1 cellular context compared by ENCODE assay signal in the genomic region with DNA sequence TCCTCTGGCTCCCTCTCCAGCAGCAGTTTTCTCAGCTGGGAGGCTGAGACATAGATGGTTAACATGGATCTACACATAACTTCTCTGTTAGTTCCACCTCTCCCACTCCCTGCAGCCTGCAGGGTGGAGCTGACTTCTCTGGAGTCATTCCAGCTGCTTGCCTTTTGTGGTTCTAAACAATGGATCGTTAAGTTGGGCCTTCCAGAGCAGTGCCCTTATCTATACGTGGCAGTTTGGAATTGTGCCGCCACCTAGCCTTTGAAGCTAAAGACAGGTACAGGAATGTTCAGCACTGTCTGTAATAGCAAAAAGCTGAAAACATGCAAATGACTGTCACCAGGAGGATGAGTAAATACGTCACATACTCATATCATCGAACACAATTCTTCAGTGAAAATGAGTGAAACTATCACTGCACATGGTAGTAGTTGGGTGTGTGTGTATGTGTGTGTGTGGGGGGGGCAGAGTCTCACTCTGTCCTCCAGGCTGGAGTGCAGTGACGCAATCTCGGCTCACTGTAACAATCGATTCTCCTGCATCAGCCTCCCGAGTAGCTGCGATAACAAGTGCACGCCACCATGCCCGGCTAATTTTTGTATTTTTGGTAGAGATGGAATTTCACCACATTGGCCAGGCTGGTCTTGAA.
TF ChIP-seq lines count a peak whose summit lies in the region.

No MANE protein-coding gene starts in this region.

TF ChIP-seq in HEK293, 187 proteins besides CTCF, POLR2A, EP300 and RAD21 (continued from another document):
- TF ChIP-seq, protein P1, sequence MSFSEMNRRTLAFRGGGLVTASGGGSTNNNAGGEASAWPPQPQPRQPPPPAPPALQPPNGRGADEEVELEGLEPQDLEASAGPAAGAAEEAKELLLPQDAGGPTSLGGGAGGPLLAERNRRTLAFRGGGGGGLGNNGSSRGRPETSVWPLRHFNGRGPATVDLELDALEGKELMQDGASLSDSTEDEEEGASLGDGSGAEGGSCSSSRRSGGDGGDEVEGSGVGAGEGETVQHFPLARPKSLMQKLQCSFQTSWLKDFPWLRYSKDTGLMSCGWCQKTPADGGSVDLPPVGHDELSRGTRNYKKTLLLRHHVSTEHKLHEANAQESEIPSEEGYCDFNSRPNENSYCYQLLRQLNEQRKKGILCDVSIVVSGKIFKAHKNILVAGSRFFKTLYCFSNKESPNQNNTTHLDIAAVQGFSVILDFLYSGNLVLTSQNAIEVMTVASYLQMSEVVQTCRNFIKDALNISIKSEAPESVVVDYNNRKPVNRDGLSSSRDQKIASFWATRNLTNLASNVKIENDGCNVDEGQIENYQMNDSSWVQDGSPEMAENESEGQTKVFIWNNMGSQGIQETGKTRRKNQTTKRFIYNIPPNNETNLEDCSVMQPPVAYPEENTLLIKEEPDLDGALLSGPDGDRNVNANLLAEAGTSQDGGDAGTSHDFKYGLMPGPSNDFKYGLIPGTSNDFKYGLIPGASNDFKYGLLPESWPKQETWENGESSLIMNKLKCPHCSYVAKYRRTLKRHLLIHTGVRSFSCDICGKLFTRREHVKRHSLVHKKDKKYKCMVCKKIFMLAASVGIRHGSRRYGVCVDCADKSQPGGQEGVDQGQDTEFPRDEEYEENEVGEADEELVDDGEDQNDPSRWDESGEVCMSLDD (tag by site-specific recombination; IDR thresholded peaks at IDR 0.05): no peak
- TF ChIP-seq ZNF202 (tag by site-specific recombination; IDR thresholded peaks at IDR 0.05; ENCODE audit: borderline replicate concordance): no peak
- TF ChIP-seq, protein P2, sequence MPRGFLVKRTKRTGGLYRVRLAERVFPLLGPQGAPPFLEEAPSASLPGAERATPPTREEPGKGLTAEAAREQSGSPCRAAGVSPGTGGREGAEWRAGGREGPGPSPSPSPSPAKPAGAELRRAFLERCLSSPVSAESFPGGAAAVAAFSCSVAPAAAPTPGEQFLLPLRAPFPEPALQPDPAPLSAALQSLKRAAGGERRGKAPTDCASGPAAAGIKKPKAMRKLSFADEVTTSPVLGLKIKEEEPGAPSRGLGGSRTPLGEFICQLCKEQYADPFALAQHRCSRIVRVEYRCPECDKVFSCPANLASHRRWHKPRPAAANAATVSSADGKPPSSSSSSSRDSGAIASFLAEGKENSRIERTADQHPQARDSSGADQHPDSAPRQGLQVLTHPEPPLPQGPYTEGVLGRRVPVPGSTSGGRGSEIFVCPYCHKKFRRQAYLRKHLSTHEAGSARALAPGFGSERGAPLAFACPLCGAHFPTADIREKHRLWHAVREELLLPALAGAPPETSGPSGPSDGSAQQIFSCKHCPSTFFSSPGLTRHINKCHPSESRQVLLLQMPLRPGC (tag by site-specific recombination; IDR thresholded peaks at IDR 0.05): no peak
- TF ChIP-seq GLI2 (tag by site-specific recombination; IDR thresholded peaks at IDR 0.05; ENCODE audit: borderline replicate concordance, low read depth): no peak
- peak; percentile 42 for TF ChIP-seq ZNF335 (tag by site-specific recombination; conservative IDR thresholded peaks at IDR 0.05)
- TF ChIP-seq ZNF549 (tag by site-specific recombination; IDR thresholded peaks at IDR 0.05): no peak
- TF ChIP-seq ZNF600 (tag by site-specific recombination; IDR thresholded peaks at IDR 0.05): 0 out of 2 replicates have a peak, but pooled peaks have one; percentile 19
- TF ChIP-seq ZNF248 (tag by site-specific recombination; IDR thresholded peaks at IDR 0.05): no peak
- 0 out of 2 replicates have a peak, but pooled peaks have one; percentile 29 for TF ChIP-seq KLF1 (tag by site-specific recombination; IDR thresholded peaks at IDR 0.05)
- no peak for TF ChIP-seq RBAK (tag by site-specific recombination; IDR thresholded peaks at IDR 0.05)
- no peak for TF ChIP-seq SCRT1 (tag by site-specific recombination; IDR thresholded peaks at IDR 0.05; ENCODE audit: borderline replicate concordance)
- no peak for TF ChIP-seq ZNF76 (tag by site-specific recombination; IDR thresholded peaks at IDR 0.05; ENCODE audit: borderline replicate concordance, low read depth)
- TF ChIP-seq ZNF658 (tag by site-specific recombination; IDR thresholded peaks at IDR 0.05): no peak
